In genomic region chr16:22374311-22375116, GRCh38 we compare ENCODE assay signal across 8 cellular contexts. TPM values are rescaled to one million over a fixed set of nuclear protein-coding genes. Genes with fewer than 3 reads are reported as not detected.
DNase-seq lines count a peak whose midpoint lies in the region; ATAC-seq and TF ChIP-seq lines count a peak whose summit lies in the region.

Gene CDR2 (minus strand): TSS chr16:22374619. CDS start chr16:22374309, 310 bp downstream.

- H3K9me3 ChIP-seq in breast epithelium (no peaks in the 10 kb centered on the region), iPS-18c (ENCODE audit: control insufficient read depth, insufficient read depth, low read length) (no peaks in the 10 kb centered on the region), skeletal muscle tissue (ENCODE audit: control insufficient read depth in 3 of 3, low read length in 3 of 3) (no peaks in the 10 kb centered on the region)

- H3K27ac ChIP-seq in VCaP (peak within 1 kb of the TSS; percentile 77), breast epithelium (peak within 1 kb of the TSS; percentile 84 to 88), skeletal muscle tissue (ENCODE audit: low read depth, low read length) (peak within 1 kb of the TSS; percentile 44)

- DNase-seq in AG08395 (ENCODE audit: low spot score) (peak; percentile 98), NCI-H2227 (lab: John Stamatoyannopoulos, UW; ENCODE audit: unreplicated experiment) (peak; percentile 98), breast epithelium (ENCODE audit: low spot score in 2 of 2) (peak; percentile 96 to 98)

- TF ChIP-seq CTCF in VCaP (conservative IDR thresholded peaks at IDR 0.05) (no peak), breast epithelium (IDR thresholded peaks at IDR 0.05) (no peak)

- H3K36me3 ChIP-seq in breast epithelium = no peaks in the 10 kb centered on the region
- H3K36me3 ChIP-seq in skeletal muscle tissue (ENCODE audit: control insufficient read depth in 3 of 3, insufficient read depth in 3 of 3, low read length in 3 of 3) = no peaks in the 10 kb centered on the region

- peak within 1 kb of the TSS; percentile 86 to 95 (median 88) for H3K4me3 ChIP-seq in breast epithelium
- peak within 1 kb of the TSS; percentile 82 for H3K4me3 ChIP-seq in iPS-18c (ENCODE audit: insufficient read depth, low read depth, low read length)
- H3K4me3 ChIP-seq in skeletal muscle tissue (ENCODE audit: low read length in 3 of 3) = peak within 1 kb of the TSS; percentile 71 to 88 (median 82)

- peak; percentile 87 for ATAC-seq in GM18909 (IDR thresholded peaks at IDR 0.05; ENCODE audit: poor library complexity, unreplicated experiment)
- peak; percentile 90 for ATAC-seq in HG03159 (IDR thresholded peaks at IDR 0.05; ENCODE audit: unreplicated experiment)

- H3K9ac ChIP-seq in skeletal muscle tissue (ENCODE audit: low read depth in 1 of 3, low read length in 3 of 3) = peak within 1 kb of the TSS; percentile 81 to 87 (median 87)

- intact Hi-C loops in breast epithelium (cut with DNase I; ENCODE audit: low total_unique reads) = no loop called here

- TF ChIP-seq POLR2A in breast epithelium (IDR thresholded peaks at IDR 0.05) = peak; percentile 38

- peaks cover 0 to 15% of the 10 kb centered on the region in 2 donors for H3K4me1 ChIP-seq in breast epithelium
- H3K4me1 ChIP-seq in skeletal muscle tissue (ENCODE audit: control insufficient read depth in 3 of 3, insufficient read depth in 3 of 3, low read length in 3 of 3) = peaks cover 13 to 14% (median 14%) of the 10 kb centered on the region in 3 donors

- H3K27me3 ChIP-seq in breast epithelium = no peaks in the 10 kb centered on the region
- H3K27me3 ChIP-seq in skeletal muscle tissue (ENCODE audit: control insufficient read depth in 3 of 3, insufficient read depth in 3 of 3, low read length in 3 of 3) = no peaks in the 10 kb centered on the region

RNA-seq across cellular contexts. Expression of gene CDR2, which starts in this region (rescaled TPM):
- total RNA-seq in breast epithelium (10 to 100 TPM; 20.2 to 37.5 (median 26.9) TPM), skeletal muscle tissue (25.6 TPM)

Comparison
In these comparisons a context has a peak if more than half of its experiments do, and no peak if none do; other contexts are left out.
1. Peak in every context shown above with its lines: DNase-seq, ATAC-seq, H3K4me3 ChIP-seq and H3K27ac ChIP-seq.